ENCODE assay signal across 16 cellular contexts in the genomic region with DNA sequence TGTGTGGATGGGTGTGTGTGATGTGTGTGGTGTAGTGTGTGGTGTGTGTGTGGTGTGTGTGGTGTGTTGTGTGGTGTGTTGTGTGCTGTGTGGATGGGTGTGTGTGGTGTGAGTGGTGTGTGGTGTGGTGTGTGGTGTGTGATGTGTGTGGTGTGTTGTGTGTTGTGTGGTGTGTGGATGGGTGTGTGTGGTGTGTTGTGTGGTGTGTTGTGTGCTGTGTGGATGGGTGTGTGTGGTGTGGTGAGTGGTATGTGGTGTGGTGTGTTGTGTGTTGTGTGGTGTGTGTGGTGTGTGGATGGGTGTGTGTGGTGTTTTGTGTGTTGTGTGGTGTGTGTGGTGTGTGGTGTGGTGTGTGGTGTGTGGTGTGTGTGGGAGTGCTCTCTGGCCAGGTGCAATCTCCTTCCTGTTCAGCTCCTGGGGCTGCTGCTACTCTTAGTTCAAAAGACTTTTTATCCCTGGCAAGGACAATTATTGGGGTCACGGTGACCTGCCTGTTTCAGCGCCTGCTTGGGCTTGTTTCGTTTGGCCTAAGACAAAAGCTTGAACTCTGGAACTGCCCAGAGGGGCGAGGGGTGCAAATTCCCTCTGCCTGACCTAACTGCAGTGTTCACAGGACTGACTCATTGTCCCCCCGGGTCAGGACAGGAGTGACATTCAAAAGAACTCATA.
DNase-seq lines count a peak whose midpoint lies in the region; ATAC-seq and TF ChIP-seq lines count a peak whose summit lies in the region.
"Had no signal": no experiment of that assay in that cellular context is flagged by ENCODE, and none has a peak within 500 bp of the region (broad histone marks: within the 10 kb centered on the region; RNA-seq: fewer than 3 reads in every experiment).

No MANE protein-coding gene starts in this region.

- no peaks in the 10 kb centered on the region for H3K36me3 ChIP-seq in CD4-positive, CD25-positive, alpha-beta regulatory T cell (ENCODE audit: control insufficient read depth, insufficient read depth, low read length)
- H3K36me3 ChIP-seq in RWPE2 (ENCODE audit: low read depth) (no peaks in the 10 kb centered on the region), heart left ventricle (no peaks in the 10 kb centered on the region)

- no peaks in the 10 kb centered on the region for H3K9me3 ChIP-seq in CD4-positive, CD25-positive, alpha-beta regulatory T cell (ENCODE audit: control insufficient read depth in 2 of 2, low read length in 2 of 2)
- H3K9me3 ChIP-seq in RWPE2 (ENCODE audit: severe bottlenecking) (no peaks in the 10 kb centered on the region), heart left ventricle (no peaks in the 10 kb centered on the region)

- peak in 1 of 3 donors; percentile 28 for DNase-seq in CD4-positive, CD25-positive, alpha-beta regulatory T cell
- peak; percentile 4 for DNase-seq in ELR (ENCODE audit: low read depth)
- no peak for DNase-seq in RWPE2 (ENCODE audit: low spot score)
- DNase-seq in glutamatergic neuron, result no peak
- no peak for DNase-seq in heart left ventricle
- no peak for DNase-seq in activated T-cell treated with anti-CD3 and anti-CD28 coated beads for 4 hours
- DNase-seq: activated T-cell treated with anti-CD3 and anti-CD28 coated beads, Interleukin-2, amount 50 U/mL, for 72 hours; DMS79; NCI-H146; PC-9 had no signal

- H3K27ac Mint-ChIP-seq in CD4-positive, CD25-positive, alpha-beta regulatory T cell, result peak overlapping the region in 2 of 3 donors; percentile 9 to 64
- H3K27ac Mint-ChIP-seq in glutamatergic neuron (ENCODE audit: unreplicated experiment), result peak overlapping the region; percentile 53
- H3K27ac Mint-ChIP-seq: activated T-cell treated with anti-CD3 and anti-CD28 coated beads, Interleukin-2, amount 50 U/mL, for 72 hours; dendritic cell treated with granulocyte-macrophage colony-stimulating factor and Interleukin-4, amounts not matched to agents 40 ng/mL and 50 ng/mL, for 4 days had no signal

- WGBS in heart left ventricle, 4 donors, result 43 to 61% (median 46%) methylated on average over 2 to 5 of the region's 5 CpGs

- no peak overlapping the region for H3K4me3 Mint-ChIP-seq in CD4-positive, CD25-positive, alpha-beta regulatory T cell
- no peak overlapping the region for H3K4me3 Mint-ChIP-seq in glutamatergic neuron (ENCODE audit: unreplicated experiment)
- H3K4me3 Mint-ChIP-seq: activated T-cell treated with anti-CD3 and anti-CD28 coated beads, Interleukin-2, amount 50 U/mL, for 72 hours; dendritic cell treated with granulocyte-macrophage colony-stimulating factor and Interleukin-4, amounts not matched to agents 40 ng/mL and 50 ng/mL, for 4 days had no signal

- peaks cover 0 to 5% (median 0%) of the 10 kb centered on the region in 4 donors for H3K4me1 Mint-ChIP-seq in CD4-positive, CD25-positive, alpha-beta regulatory T cell
- peaks cover 31% of the 10 kb centered on the region for H3K4me1 Mint-ChIP-seq in glutamatergic neuron (ENCODE audit: low read depth, unreplicated experiment)

- H3K27ac ChIP-seq in CD4-positive, CD25-positive, alpha-beta regulatory T cell (ENCODE audit: insufficient read depth, low read length, poor library complexity, severe bottlenecking), result no peak overlapping the region
- H3K27ac ChIP-seq in RWPE2 (ENCODE audit: poor library complexity, severe bottlenecking) (no peak overlapping the region), heart left ventricle (no peak overlapping the region)
- H3K27ac ChIP-seq: C4-2B, HL-60, PC-9 had no signal

- no peak for ATAC-seq in CD4-positive, CD25-positive, alpha-beta regulatory T cell (ENCODE audit: low read depth in 2 of 2)
- ATAC-seq in RWPE2 (ENCODE audit: low read depth) (peak; percentile 54), heart left ventricle (no peak), GM19328 (IDR thresholded peaks at IDR 0.05; ENCODE audit: unreplicated experiment) (no peak), GM19452 (IDR thresholded peaks at IDR 0.05; ENCODE audit: unreplicated experiment) (no peak)
- ATAC-seq: esophagus mucosa had no signal

- H3K4me1 ChIP-seq in CD4-positive, CD25-positive, alpha-beta regulatory T cell (ENCODE audit: control insufficient read depth, insufficient read depth, low read length, poor library complexity, severe bottlenecking), result no peaks in the 10 kb centered on the region
- H3K4me1 ChIP-seq in RWPE2 (ENCODE audit: insufficient read depth, poor library complexity, severe bottlenecking) (no peaks in the 10 kb centered on the region), heart left ventricle (peaks cover 0 to 6% (median 0%) of the 10 kb centered on the region in 12 donors)

- H3K27me3 Mint-ChIP-seq in CD4-positive, CD25-positive, alpha-beta regulatory T cell, result no peaks in the 10 kb centered on the region
- peaks cover 6% of the 10 kb centered on the region for H3K27me3 Mint-ChIP-seq in glutamatergic neuron (ENCODE audit: unreplicated experiment)

- H3K4me3 ChIP-seq in CD4-positive, CD25-positive, alpha-beta regulatory T cell (ENCODE audit: low read depth, low read length), result no peak overlapping the region
- H3K4me3 ChIP-seq in RWPE2 (ENCODE audit: severe bottlenecking) (no peak overlapping the region), heart left ventricle (no peak overlapping the region)
- H3K4me3 ChIP-seq: PC-9 had no signal

- H3K9me3 Mint-ChIP-seq in CD4-positive, CD25-positive, alpha-beta regulatory T cell, result peaks cover 0 to 3% (median 0%) of the 10 kb centered on the region in 7 donors
- peaks cover 12% of the 10 kb centered on the region for H3K9me3 Mint-ChIP-seq in glutamatergic neuron (ENCODE audit: unreplicated experiment)
- H3K9me3 Mint-ChIP-seq: dendritic cell treated with granulocyte-macrophage colony-stimulating factor and Interleukin-4, amounts not matched to agents 40 ng/mL and 50 ng/mL, for 4 days had no signal

- H3K36me3 Mint-ChIP-seq in CD4-positive, CD25-positive, alpha-beta regulatory T cell, result peaks cover 4% of the 10 kb centered on the region
- H3K36me3 Mint-ChIP-seq in glutamatergic neuron (ENCODE audit: unreplicated experiment), result peaks cover 5% of the 10 kb centered on the region

- intact Hi-C loops in heart left ventricle (cut with DNase I), result no loop called here

- TF ChIP-seq POLR2A in heart left ventricle (IDR thresholded peaks at IDR 0.05), result no peak

- no peaks in the 10 kb centered on the region for H3K27me3 ChIP-seq in CD4-positive, CD25-positive, alpha-beta regulatory T cell (ENCODE audit: control insufficient read depth, insufficient read depth, low read length)
- no peaks in the 10 kb centered on the region for H3K27me3 ChIP-seq in RWPE2 (ENCODE audit: insufficient read depth, poor library complexity, severe bottlenecking)
- H3K27me3 ChIP-seq in heart left ventricle, result peaks cover 0 to 23% (median 2%) of the 10 kb centered on the region in 9 donors

- no peak for TF ChIP-seq CTCF in RWPE2 (IDR thresholded peaks at IDR 0.05; ENCODE audit: poor library complexity, severe bottlenecking)
- TF ChIP-seq CTCF in glutamatergic neuron (IDR thresholded peaks at IDR 0.05; ENCODE audit: partially characterized antibody, unreplicated experiment), result no peak
- TF ChIP-seq CTCF in heart left ventricle (IDR thresholded peaks at IDR 0.05), result no peak
